ENCODE assay signal across 11 cellular contexts in genomic region chr19:18170714-18171255, GRCh38. TPM values are rescaled to one million over a fixed set of nuclear protein-coding genes. Genes with fewer than 3 reads are reported as not detected.
A peak's percentile ranks its signal among the peaks of the same experiment; 100 is the strongest.
DNase-seq lines count a peak whose midpoint lies in the region; ATAC-seq, FAIRE-seq and TF ChIP-seq lines count a peak whose summit lies in the region.
"Had no signal": no experiment of that assay in that cellular context is flagged by ENCODE, and none has a peak within 500 bp of the region (broad histone marks: within the 10 kb centered on the region; RNA-seq: fewer than 3 reads in every experiment).

No MANE protein-coding gene starts in this region.

- H3K4me1 Mint-ChIP-seq in naive thymus-derived CD8-positive, alpha-beta T cell = peaks cover 5 to 50% (median 17%) of the 10 kb centered on the region in 4 donors

- H3K79me2 ChIP-seq in K562 (ENCODE audit: control insufficient read depth, insufficient read depth, low read length) = peaks cover 15% of the 10 kb centered on the region

- H3K9me3 ChIP-seq in K562 (replicated peaks; ENCODE audit: control insufficient read depth, insufficient read depth, low read depth, low read length) (no peaks in the 10 kb centered on the region), prostate gland (no peaks in the 10 kb centered on the region)

- H3K27me3 Mint-ChIP-seq in naive thymus-derived CD8-positive, alpha-beta T cell = no peaks in the 10 kb centered on the region
- H3K27me3 Mint-ChIP-seq: CD8-positive, alpha-beta memory T cell had no signal

- H3K27me3 ChIP-seq in K562 (ENCODE audit: control insufficient read depth in 2 of 2, insufficient read depth in 2 of 2, low read length in 2 of 2) (no peaks in the 10 kb centered on the region), prostate gland (replicated peaks; ENCODE audit: insufficient read depth) (no peaks in the 10 kb centered on the region)

- no peak overlapping the region for H2AFZ ChIP-seq in K562 (ENCODE audit: low read depth, low read length)

- H3K27ac Mint-ChIP-seq in naive thymus-derived CD8-positive, alpha-beta T cell = peak overlapping the region in 6 of 10 donors; percentile 35 to 82 (median 52)
- H3K27ac Mint-ChIP-seq: activated T-cell treated with anti-CD3 and anti-CD28 coated beads, Interleukin-2, amount 50 U/mL, for 72 hours had no signal

- H3K4me3 ChIP-seq in K562 = no peak overlapping the region
- no peak overlapping the region for H3K4me3 ChIP-seq in prostate gland

- TF ChIP-seq POLR2A in K562 (conservative IDR thresholded peaks at IDR 0.05) = no peak
- TF ChIP-seq POLR2A in prostate gland (IDR thresholded peaks at IDR 0.05) = no peak

- ATAC-seq in HG02759 (IDR thresholded peaks at IDR 0.05; ENCODE audit: unreplicated experiment) (peak; percentile 26), K562 (no peak), GM21423 (IDR thresholded peaks at IDR 0.05; ENCODE audit: unreplicated experiment) (no peak)
- ATAC-seq in naive thymus-derived CD8-positive, alpha-beta T cell = no peak
- ATAC-seq: activated T-cell treated with anti-CD3 and anti-CD28 coated beads, Interleukin-2, amount 50 U/mL, for 72 hours had no signal

- H3K4me3 Mint-ChIP-seq in naive thymus-derived CD8-positive, alpha-beta T cell = peak overlapping the region in 2 of 10 donors; percentile 20 to 73
- H3K4me3 Mint-ChIP-seq: activated T-cell treated with anti-CD3 and anti-CD28 coated beads, Interleukin-2, amount 50 U/mL, for 72 hours had no signal

- H3K9me3 Mint-ChIP-seq in naive thymus-derived CD8-positive, alpha-beta T cell = no peaks in the 10 kb centered on the region
- H3K9me3 Mint-ChIP-seq: activated T-cell treated with anti-CD3 and anti-CD28 coated beads, Interleukin-2, amount 50 U/mL, for 72 hours; CD8-positive, alpha-beta memory T cell had no signal

- no peak overlapping the region for H3K4me2 ChIP-seq in K562 (ENCODE audit: insufficient read depth, low read length)

- 0 out of 2 replicates have a peak, but pooled peaks cover 4% of the 10 kb centered on the region for H4K20me1 ChIP-seq in K562 (replicated peaks; ENCODE audit: control insufficient read depth, insufficient read depth, low read length)

- peak; percentile 90 for DNase-seq in CD1c-positive myeloid dendritic cell (ENCODE audit: extremely low spot score)
- DNase-seq in K562 (ENCODE audit: extremely low read depth in 1 of 4, low spot score in 3 of 4) = no peak
- no peak for DNase-seq in naive thymus-derived CD8-positive, alpha-beta T cell
- no peak for DNase-seq in NCI-H1092 treated with DMSO at 0.1 percent for 48 hours (lab: John Stamatoyannopoulos, UW)
- DNase-seq in prostate gland (ENCODE audit: low spot score) = no peak
- DNase-seq in NK-92 (lab: John Stamatoyannopoulos, UW; ENCODE audit: unreplicated experiment) = no peak
- DNase-seq: activated T-cell treated with anti-CD3 and anti-CD28 coated beads, Interleukin-2, amount 50 U/mL, for 72 hours; CD8-positive, alpha-beta memory T cell; NCI-H69 had no signal

- no peak for FAIRE-seq in K562 (lab: Jason Lieb, UNC)

- 83% methylated on average over 16 of the region's 16 CpGs for WGBS in K562 (ENCODE audit: insufficient coverage, low coverage, missing lambda C conversion rate)
- 64% methylated on average over 16 of the region's 16 CpGs for WGBS in prostate gland

- H3K4me1 ChIP-seq in K562 (replicated peaks in 1 of 2; ENCODE audit: control insufficient read depth in 2 of 2, insufficient read depth in 2 of 2, low read length in 2 of 2) (peaks cover 14 to 35% of the 10 kb centered on the region in 2 experiments), prostate gland (replicated peaks) (no peaks in the 10 kb centered on the region)

- H3K36me3 ChIP-seq in K562 (ENCODE audit: control insufficient read depth, insufficient read depth, low read length) (peaks cover 52% of the 10 kb centered on the region; the same call in 2 of the 3 replicates), prostate gland (peaks cover 0 to 5% of the 10 kb centered on the region in 2 donors)

- TF ChIP-seq CTCF in K562 (IDR thresholded peaks at IDR 0.05 in 2 of 3, conservative IDR thresholded peaks at IDR 0.05 in 1 of 3; ENCODE audit: insufficient read depth in 2 of 3, low read depth in 1 of 3, low read length in 3 of 3) = no peak
- no peak for TF ChIP-seq CTCF in prostate gland (IDR thresholded peaks at IDR 0.05)

- no peaks in the 10 kb centered on the region for H3K9me1 ChIP-seq in K562 (ENCODE audit: control insufficient read depth, insufficient read depth, low read length)

- in situ Hi-C loops in K562 (cut with MboI) = no loop called here

- TF ChIP-seq EP300 in K562 (IDR thresholded peaks at IDR 0.05; ENCODE audit: low read length) = no peak

- BruUV-seq in K562 (replicated peaks; lab: Mats Ljungman, UMichigan) = no TSS peak

- POLR2A ChIA-PET in K562 (lab: Yijun Ruan, JAX) = interaction anchor here (0.6 to 1.0 kb wide), 4 partner anchors 15 to 590 kb away, joined by 3 to 4 read pairs (median 4); no protein-coding TSS in a partner anchor
- POLR2A ChIA-PET in naive thymus-derived CD8-positive, alpha-beta T cell (lab: Charles Lee) = interaction anchor here (0.7 to 1.1 kb wide), 4 partner anchors 21 to 155 kb away, joined by 3 to 8 read pairs (median 4); no protein-coding TSS in a partner anchor

- peaks cover 0 to 36% (median 6%) of the 10 kb centered on the region in 3 donors for H3K36me3 Mint-ChIP-seq in naive thymus-derived CD8-positive, alpha-beta T cell

- H3K9ac ChIP-seq in K562 (ENCODE audit: insufficient read depth in 1 of 2, low read depth in 2 of 2, low read length in 2 of 2) = peak overlapping the region in 1 of 2 experiments; percentile 65; a peak in 1 of 4 replicates

- TF ChIP-seq RAD21 in K562 (CRISPR knock-in tag; conservative IDR thresholded peaks at IDR 0.05 in 1 of 2, IDR thresholded peaks at IDR 0.05 in 1 of 2) = no peak

- H3K27ac ChIP-seq in K562 (ENCODE audit: extremely low read depth, low read depth, low read length) = no peak overlapping the region
- H3K27ac ChIP-seq in prostate gland = no peak overlapping the region

- intact Hi-C loops in K562 (cut with micrococcal nuclease) = no loop called here
- intact Hi-C loops in prostate gland (cut with DNase I) = no loop called here

- CTCF ChIA-PET in K562 (lab: Yijun Ruan, JAX; ENCODE audit: low intra/inter-chr PET ratio) = no interaction called here

RNA-seq across cellular contexts. Expression of gene IFI30, which starts 2.8 kb away (rescaled TPM):
- total RNA-seq in K562 (2011; cell fraction: chromatin; rRNA removed; ENCODE audit: low replicate concordance) = 38.5 and 88.6 TPM in 2 replicates
- 187 and 195 TPM in 2 replicates for total RNA-seq in K562 (2011; cell fraction: nucleolus; rRNA removed)
- total RNA-seq in K562 (2011; cell fraction: nucleoplasm; rRNA removed) = 104 and 132 TPM in 2 replicates
- total RNA-seq in K562 (2014; rRNA removed) (109 and 168 TPM in 2 replicates), K562 (2014; rRNA removed; fragmentation: Illumina TruSeq; extraction: Trizol) (56.6 and 63.7 TPM in 2 replicates), K562 (2015; rRNA removed; fragmentation: Illumina TruSeq; extraction: Trizol) (74.3 and 78.9 TPM in 2 replicates), K562 (2021) (103 and 119 TPM in 2 replicates), prostate gland (10 to 100 TPM; 20.9 to 22.5 TPM)
- polyA plus RNA-seq in K562 (2011; rRNA removed) (68.3 and 111 TPM in 2 replicates), K562 (2014; fragmentation: Illumina TruSeq; extraction: Trizol) (108 and 148 TPM in 2 replicates), K562 (2014; fragmentation: Nextera tagmentation; extraction: Ambion mirVana) (100 to 1,000 TPM; 343 to 430 TPM), K562 (2014; rRNA removed) (129 and 166 TPM in 2 replicates)
- polyA plus RNA-seq in K562 (2011; cell fraction: cytosol; rRNA removed) = 119 and 287 TPM in 2 replicates
- 39.3 and 70.8 TPM in 2 replicates for polyA plus RNA-seq in K562 (2011; cell fraction: nucleus; rRNA removed)
- 58.1 and 113 TPM in 2 replicates for polyA plus RNA-seq in K562 (2012)
- polyA minus RNA-seq in K562 (2011; rRNA and poly(A)+ RNA removed) = 52.6 and 94.8 TPM in 2 replicates
- 53.2 and 63.4 TPM in 2 replicates for polyA minus RNA-seq in K562 (2011; cell fraction: cytosol; rRNA and poly(A)+ RNA removed)
- polyA minus RNA-seq in K562 (2011; cell fraction: nucleus; rRNA and poly(A)+ RNA removed) = 10.0 and 11.3 TPM in 2 replicates
- total RNA-seq in naive thymus-derived CD8-positive, alpha-beta T cell = 10 to 100 TPM; 13.7 to 15.3 TPM
- 1 to 10 TPM; 3.3 to 7.1 (median 5.4) TPM for polyA plus RNA-seq in naive thymus-derived CD8-positive, alpha-beta T cell

RNA-seq across cellular contexts. Expression of gene PIK3R2, which starts 17.8 kb away (rescaled TPM):
- total RNA-seq in K562 (2011; cell fraction: chromatin; rRNA removed; ENCODE audit: low replicate concordance) = 17.4 and 45.8 TPM in 2 replicates
- total RNA-seq in K562 (2011; cell fraction: nucleolus; rRNA removed) = 15.9 and 22.2 TPM in 2 replicates
- 10.8 and 13.3 TPM in 2 replicates for total RNA-seq in K562 (2011; cell fraction: nucleoplasm; rRNA removed)
- total RNA-seq in K562 (2014; rRNA removed) (10.8 and 15.3 TPM in 2 replicates), K562 (2014; rRNA removed; fragmentation: Illumina TruSeq; extraction: Trizol) (3.3 and 4.7 TPM in 2 replicates), K562 (2015; rRNA removed; fragmentation: Illumina TruSeq; extraction: Trizol) (6.6 and 6.8 TPM in 2 replicates), K562 (2021) (37.9 and 41.2 TPM in 2 replicates), prostate gland (10 to 100 TPM; 41.3 to 71.6 TPM)
- polyA plus RNA-seq in K562 (2011; rRNA removed) (5.3 and 7.8 TPM in 2 replicates), K562 (2014; fragmentation: Illumina TruSeq; extraction: Trizol) (1.5 and 1.6 TPM in 2 replicates), K562 (2014; fragmentation: Nextera tagmentation; extraction: Ambion mirVana) (under 1 TPM; 0.39 to 0.65 TPM), K562 (2014; rRNA removed) (6.1 and 14.0 TPM in 2 replicates)
- polyA plus RNA-seq in K562 (2011; cell fraction: cytosol; rRNA removed) = 5.8 and 9.6 TPM in 2 replicates
- 15.7 and 21.7 TPM in 2 replicates for polyA plus RNA-seq in K562 (2011; cell fraction: nucleus; rRNA removed)
- 16.2 and 18.1 TPM in 2 replicates for polyA plus RNA-seq in K562 (2012)
- 4.9 and 5.2 TPM in 2 replicates for polyA minus RNA-seq in K562 (2011; rRNA and poly(A)+ RNA removed)
- polyA minus RNA-seq in K562 (2011; cell fraction: cytosol; rRNA and poly(A)+ RNA removed) = 19.0 and 26.3 TPM in 2 replicates
- 5.9 and 12.0 TPM in 2 replicates for polyA minus RNA-seq in K562 (2011; cell fraction: nucleus; rRNA and poly(A)+ RNA removed)
- 10 to 100 TPM; 20.9 to 21.5 TPM for total RNA-seq in naive thymus-derived CD8-positive, alpha-beta T cell
- 10 to 100 TPM in 1 of 3 donors, 1 to 10 TPM in 2; 1.5 to 11.7 (median 3.6) TPM for polyA plus RNA-seq in naive thymus-derived CD8-positive, alpha-beta T cell

RNA-seq across cellular contexts. Expression of gene MPV17L2, which starts 22.2 kb away (rescaled TPM):
- total RNA-seq in K562 (2011; cell fraction: chromatin; rRNA removed; ENCODE audit: low replicate concordance) = 8.8 and 30.9 TPM in 2 replicates
- total RNA-seq in K562 (2011; cell fraction: nucleolus; rRNA removed) = 42.9 and 46.5 TPM in 2 replicates
- 23.2 and 24.7 TPM in 2 replicates for total RNA-seq in K562 (2011; cell fraction: nucleoplasm; rRNA removed)
- total RNA-seq in K562 (2014; rRNA removed) = 37.8 and 54.6 TPM in 2 replicates
- total RNA-seq in K562 (2014; rRNA removed; fragmentation: Illumina TruSeq; extraction: Trizol) = 11.7 and 21.1 TPM in 2 replicates
- total RNA-seq in K562 (2015; rRNA removed; fragmentation: Illumina TruSeq; extraction: Trizol) = 27.8 and 28.5 TPM in 2 replicates
- 31.7 and 33.8 TPM in 2 replicates for total RNA-seq in K562 (2021)
- 28.4 and 49.3 TPM in 2 replicates for polyA plus RNA-seq in K562 (2011; rRNA removed)
- polyA plus RNA-seq in K562 (2011; cell fraction: cytosol; rRNA removed) = 61.2 and 112 TPM in 2 replicates
- 20.0 and 27.3 TPM in 2 replicates for polyA plus RNA-seq in K562 (2011; cell fraction: nucleus; rRNA removed)
- polyA plus RNA-seq in K562 (2012) = 30.6 and 34.2 TPM in 2 replicates
- 60.2 and 60.9 TPM in 2 replicates for polyA plus RNA-seq in K562 (2014; fragmentation: Illumina TruSeq; extraction: Trizol)
- polyA plus RNA-seq in K562 (2014; fragmentation: Nextera tagmentation; extraction: Ambion mirVana) = 10 to 100 TPM; 10.6 to 11.0 TPM
- polyA plus RNA-seq in K562 (2014; rRNA removed) = 60.0 and 67.1 TPM in 2 replicates
- polyA minus RNA-seq in K562 (2011; rRNA and poly(A)+ RNA removed) = 14.7 and 21.0 TPM in 2 replicates
- 13.2 and 21.0 TPM in 2 replicates for polyA minus RNA-seq in K562 (2011; cell fraction: cytosol; rRNA and poly(A)+ RNA removed)
- 10.2 and 11.6 TPM in 2 replicates for polyA minus RNA-seq in K562 (2011; cell fraction: nucleus; rRNA and poly(A)+ RNA removed)
- total RNA-seq in naive thymus-derived CD8-positive, alpha-beta T cell = 1 to 10 TPM; 5.8 to 7.0 TPM
- 10 to 100 TPM in 1 of 3 donors, 1 to 10 TPM in 2; 5.1 to 12.2 (median 9.4) TPM for polyA plus RNA-seq in naive thymus-derived CD8-positive, alpha-beta T cell
- total RNA-seq in prostate gland = 10 to 100 TPM in 1 of 2 donors, 1 to 10 TPM in 1; 8.5 to 21.1 TPM

RNA-seq across cellular contexts. Expression of gene RAB3A, which starts 33.1 kb away (rescaled TPM):
- total RNA-seq in K562 (2011; cell fraction: chromatin; rRNA removed; ENCODE audit: low replicate concordance) = 10.4 and 16.2 TPM in 2 replicates
- total RNA-seq in K562 (2011; cell fraction: nucleolus; rRNA removed) = 8.7 and 9.3 TPM in 2 replicates
- total RNA-seq in K562 (2011; cell fraction: nucleoplasm; rRNA removed) = 7.6 and 8.3 TPM in 2 replicates
- total RNA-seq in K562 (2014; rRNA removed) (0.86 and 2.5 TPM in 2 replicates), K562 (2014; rRNA removed; fragmentation: Illumina TruSeq; extraction: Trizol) (0.26 and 0.69 TPM in 2 replicates), K562 (2015; rRNA removed; fragmentation: Illumina TruSeq; extraction: Trizol) (1.6 and 1.7 TPM in 2 replicates), K562 (2021) (3.7 and 5.1 TPM in 2 replicates), prostate gland (1 to 10 TPM; 2.5 to 6.0 TPM)
- polyA plus RNA-seq in K562 (2011; rRNA removed) (0.84 and 2.9 TPM in 2 replicates), K562 (2014; fragmentation: Illumina TruSeq; extraction: Trizol) (1.9 and 2.8 TPM in 2 replicates), K562 (2014; fragmentation: Nextera tagmentation; extraction: Ambion mirVana) (under 1 TPM in 1 of 2 experiments, not detected in 1; 0.17 TPM), K562 (2014; rRNA removed) (0.94 and 1.00 TPM in 2 replicates)
- polyA plus RNA-seq in K562 (2011; cell fraction: cytosol; rRNA removed) = 1.7 and 3.2 TPM in 2 replicates
- polyA plus RNA-seq in K562 (2011; cell fraction: nucleus; rRNA removed) = 4.7 and 6.5 TPM in 2 replicates
- 1.5 and 2.0 TPM in 2 replicates for polyA plus RNA-seq in K562 (2012)
- polyA minus RNA-seq in K562 (2011; rRNA and poly(A)+ RNA removed) = 6.4 and 9.5 TPM in 2 replicates
- polyA minus RNA-seq in K562 (2011; cell fraction: cytosol; rRNA and poly(A)+ RNA removed) = 5.4 and 7.2 TPM in 2 replicates
- polyA minus RNA-seq in K562 (2011; cell fraction: nucleus; rRNA and poly(A)+ RNA removed) = 3.9 and 8.4 TPM in 2 replicates
- total RNA-seq in naive thymus-derived CD8-positive, alpha-beta T cell = 1 to 10 TPM; 2.9 to 3.8 TPM
- polyA plus RNA-seq in naive thymus-derived CD8-positive, alpha-beta T cell = 1 to 10 TPM; 1.3 to 2.3 (median 1.8) TPM

RNA-seq across cellular contexts. Expression of gene PDE4C, which starts 55.5 kb away (rescaled TPM):
- total RNA-seq in K562 (2011; cell fraction: chromatin; rRNA removed; ENCODE audit: low replicate concordance) = 1.9 and 5.1 TPM in 2 replicates
- total RNA-seq in K562 (2011; cell fraction: nucleolus; rRNA removed) = 2.2 and 3.0 TPM in 2 replicates
- 1.3 and 1.6 TPM in 2 replicates for total RNA-seq in K562 (2011; cell fraction: nucleoplasm; rRNA removed)
- total RNA-seq in K562 (2014; rRNA removed) (0.16 and 0.91 TPM in 2 replicates), K562 (2014; rRNA removed; fragmentation: Illumina TruSeq; extraction: Trizol) (0.11 and 0.29 TPM in 2 replicates), K562 (2015; rRNA removed; fragmentation: Illumina TruSeq; extraction: Trizol) (not detected in 2 replicates), K562 (2021) (0.29 and 0.45 TPM in 2 replicates), prostate gland (1 to 10 TPM in 1 of 2 donors, under 1 TPM in 1; 0.27 to 1.6 TPM)
- polyA plus RNA-seq in K562 (2011; rRNA removed) (0.60 and 0.81 TPM in 2 replicates), K562 (2014; fragmentation: Illumina TruSeq; extraction: Trizol) (0.06 and 0.24 TPM in 2 replicates), K562 (2014; fragmentation: Nextera tagmentation; extraction: Ambion mirVana) (under 1 TPM; 0.04 to 0.08 TPM), K562 (2014; rRNA removed) (0.81 and 0.89 TPM in 2 replicates)
- polyA plus RNA-seq in K562 (2011; cell fraction: cytosol; rRNA removed) = 0.83 and 0.88 TPM in 2 replicates
- polyA plus RNA-seq in K562 (2011; cell fraction: nucleus; rRNA removed) = 4.1 and 6.8 TPM in 2 replicates
- 0.17 and 0.22 TPM in 2 replicates for polyA plus RNA-seq in K562 (2012)
- 0.18 TPM in 1 of 2 replicates, not detected in the other for polyA minus RNA-seq in K562 (2011; rRNA and poly(A)+ RNA removed)
- 0.86 TPM in 1 of 2 replicates, not detected in the other for polyA minus RNA-seq in K562 (2011; cell fraction: cytosol; rRNA and poly(A)+ RNA removed)
- polyA minus RNA-seq in K562 (2011; cell fraction: nucleus; rRNA and poly(A)+ RNA removed) = 1.1 and 1.8 TPM in 2 replicates
- not detected for total RNA-seq in naive thymus-derived CD8-positive, alpha-beta T cell
- not detected for polyA plus RNA-seq in naive thymus-derived CD8-positive, alpha-beta T cell
- total RNA-seq: CD8-positive, alpha-beta memory T cell had no signal
- polyA plus RNA-seq: CD8-positive, alpha-beta memory T cell had no signal
